Comparison of ENCODE assay signal across 10 cellular contexts in genomic region chr1:11740258-11741192, GRCh38. TPM values are rescaled to one million over a fixed set of nuclear protein-coding genes. Genes with fewer than 3 reads are reported as not detected.
DNase-seq lines count a peak whose midpoint lies in the region; ATAC-seq and TF ChIP-seq lines count a peak whose summit lies in the region.
"Had no signal": no experiment of that assay in that cellular context is flagged by ENCODE, and none has a peak within 500 bp of the region (broad histone marks: within the 10 kb centered on the region; RNA-seq: fewer than 3 reads in every experiment).

No MANE protein-coding gene starts in this region.

- POLR2A ChIA-PET in activated CD8-positive, alpha-beta T cell treated with anti-CD3 and anti-CD28 coated beads for 36 hours (lab: Charles Lee) = interaction anchor here (1.0 to 1.5 kb wide), 4 partner anchors 10 to 167 kb away, joined by 3 to 7 read pairs (median 4); no protein-coding TSS in a partner anchor

- intact Hi-C loops in activated CD8-positive, alpha-beta T cell treated with anti-CD3 and anti-CD28 coated beads for 36 hours (cut with micrococcal nuclease) = no loop called here

- CTCF ChIA-PET in activated CD8-positive, alpha-beta T cell treated with anti-CD3 and anti-CD28 coated beads for 36 hours (lab: Charles Lee) = interaction anchor here (0.9 to 1.4 kb wide), 2 partner anchors 90 to 95 kb away, joined by 4 read pairs; no protein-coding TSS in a partner anchor

- H3K9me3 Mint-ChIP-seq in activated CD8-positive, alpha-beta T cell treated with anti-CD3 and anti-CD28 coated beads for 36 hours = no peaks in the 10 kb centered on the region
- H3K9me3 Mint-ChIP-seq in nephron progenitor cell = no peaks in the 10 kb centered on the region

- no peak overlapping the region for H2AFZ ChIP-seq in MM.1S (ENCODE audit: low read length)

- no peak overlapping the region for H3K4me3 Mint-ChIP-seq in activated CD8-positive, alpha-beta T cell treated with anti-CD3 and anti-CD28 coated beads for 36 hours
- H3K4me3 Mint-ChIP-seq in nephron progenitor cell = peak overlapping the region; percentile 32

- peaks cover 44% of the 10 kb centered on the region for H3K4me1 Mint-ChIP-seq in activated CD8-positive, alpha-beta T cell treated with anti-CD3 and anti-CD28 coated beads for 36 hours (ENCODE audit: low read depth)
- H3K4me1 Mint-ChIP-seq in nephron progenitor cell = peaks cover 36% of the 10 kb centered on the region

- H3K4me2 ChIP-seq in MM.1S (ENCODE audit: low read depth, low read length) = peak overlapping the region; percentile 42; the same call in 1 of the 2 replicates
- H3K4me2 ChIP-seq: KMS-11 had no signal

- H3K27me3 ChIP-seq in MM.1S (replicated peaks; ENCODE audit: insufficient read depth, low read length) = no peaks in the 10 kb centered on the region

- no peaks in the 10 kb centered on the region for H3K27me3 Mint-ChIP-seq in activated CD8-positive, alpha-beta T cell treated with anti-CD3 and anti-CD28 coated beads for 36 hours
- peaks cover 2% of the 10 kb centered on the region for H3K27me3 Mint-ChIP-seq in nephron progenitor cell (ENCODE audit: low read depth, poor library complexity)

- no peaks in the 10 kb centered on the region for H3K36me3 ChIP-seq in MM.1S (replicated peaks; ENCODE audit: insufficient read depth, low read length)

- peaks cover 37% of the 10 kb centered on the region for H3K4me1 ChIP-seq in MM.1S (ENCODE audit: low read length)

- peak overlapping the region; percentile 55 for H3K27ac Mint-ChIP-seq in activated CD8-positive, alpha-beta T cell treated with anti-CD3 and anti-CD28 coated beads for 36 hours
- peak overlapping the region; percentile 39 for H3K27ac Mint-ChIP-seq in nephron progenitor cell

- H4K20me1 ChIP-seq in MM.1S (ENCODE audit: insufficient read depth, low read length) = no peaks in the 10 kb centered on the region

- H3K9me2 ChIP-seq in MM.1S (replicated peaks; ENCODE audit: insufficient read depth, low read length) = no peaks in the 10 kb centered on the region

- H3K9me3 ChIP-seq in MM.1S (replicated peaks; ENCODE audit: insufficient read depth, low read length) = no peaks in the 10 kb centered on the region
- H3K9me3 ChIP-seq: psoas muscle had no signal

- no peaks in the 10 kb centered on the region for H3K36me3 Mint-ChIP-seq in activated CD8-positive, alpha-beta T cell treated with anti-CD3 and anti-CD28 coated beads for 36 hours (ENCODE audit: low read depth)
- no peaks in the 10 kb centered on the region for H3K36me3 Mint-ChIP-seq in nephron progenitor cell (ENCODE audit: low read depth)

- H3K9ac ChIP-seq in MM.1S (ENCODE audit: low read length) = peak overlapping the region; percentile 24; the same call in 1 of the 2 replicates
- H3K9ac ChIP-seq: KMS-11 had no signal

- TF ChIP-seq CTCF in MM.1S (IDR thresholded peaks at IDR 0.05; ENCODE audit: low read length) (no peak), nephron progenitor cell (IDR thresholded peaks at IDR 0.05) (no peak)
- TF ChIP-seq CTCF in activated CD8-positive, alpha-beta T cell treated with anti-CD3 and anti-CD28 coated beads for 36 hours (IDR thresholded peaks at IDR 0.05) = no peak

- peak; percentile 48 for ATAC-seq in activated CD8-positive, alpha-beta T cell treated with anti-CD3 and anti-CD28 coated beads for 36 hours
- ATAC-seq: psoas muscle had no signal

- peaks cover 19% of the 10 kb centered on the region for H3F3A ChIP-seq in MM.1S (ENCODE audit: insufficient read depth, low read length)

- peak; percentile 55 for DNase-seq in GDM1 (lab: John Stamatoyannopoulos, UW)
- peak; percentile 35 for DNase-seq in MM.1S
- DNase-seq in activated CD8-positive, alpha-beta T cell treated with anti-CD3 and anti-CD28 coated beads for 36 hours = peak; percentile 59
- DNase-seq in nephron progenitor cell = no peak
- no peak for DNase-seq in HK-2 (ENCODE audit: unreplicated experiment)
- no peak for DNase-seq in NCI-H2107 (lab: John Stamatoyannopoulos, UW)
- no peak for DNase-seq in NCI-H2081 (lab: John Stamatoyannopoulos, UW)
- DNase-seq: NCI-H524 treated with DMSO at 0.1 percent for 48 hours, psoas muscle had no signal

- no peak overlapping the region; the same call in 1 of the 2 replicates for H3K4me3 ChIP-seq in MM.1S (ENCODE audit: low read length)
- H3K4me3 ChIP-seq: psoas muscle had no signal

- peaks cover 7% of the 10 kb centered on the region for H3K79me2 ChIP-seq in MM.1S (ENCODE audit: low read length)

- peak overlapping the region; percentile 22; the same call in 1 of the 2 replicates for H3K27ac ChIP-seq in MM.1S (ENCODE audit: low read length)
- H3K27ac ChIP-seq: KMS-11, psoas muscle had no signal

RNA-seq across cellular contexts. Expression of gene AGTRAP, which starts 4.6 kb away (rescaled TPM):
- 1 to 10 TPM; 8.9 to 9.4 TPM for total RNA-seq in activated CD8-positive, alpha-beta T cell treated with anti-CD3 and anti-CD28 coated beads for 36 hours

RNA-seq across cellular contexts. Expression of gene C1orf167, which starts 21.5 kb away (rescaled TPM):
- total RNA-seq in activated CD8-positive, alpha-beta T cell treated with anti-CD3 and anti-CD28 coated beads for 36 hours = not detected

RNA-seq across cellular contexts. Expression of gene DRAXIN, which starts 49.0 kb away (rescaled TPM):
- under 1 TPM; 0.18 to 0.20 TPM for total RNA-seq in activated CD8-positive, alpha-beta T cell treated with anti-CD3 and anti-CD28 coated beads for 36 hours

RNA-seq across cellular contexts. Expression of gene MAD2L2, which starts 59.6 kb away (rescaled TPM):
- 10 to 100 TPM; 86.5 to 90.4 TPM for total RNA-seq in activated CD8-positive, alpha-beta T cell treated with anti-CD3 and anti-CD28 coated beads for 36 hours

Comparison
In these comparisons a context has a peak if more than half of its experiments do, and no peak if none do; other contexts are left out.
1. DNase-seq: peak in GDM1 (single experiment), MM.1S (single experiment) and activated CD8-positive, alpha-beta T cell treated with anti-CD3 and anti-CD28 coated beads for 36 hours (single experiment); none in nephron progenitor cell (single experiment), HK-2 (single experiment), NCI-H2107 (single experiment) and NCI-H2081 (0 of 2).